ENCODE assay signal across 12 cellular contexts in genomic region chr1:183349201-183349711, GRCh38.
A peak's percentile ranks its signal among the peaks of the same experiment; 100 is the strongest.
DNase-seq lines count a peak whose midpoint lies in the region; ATAC-seq and TF ChIP-seq lines count a peak whose summit lies in the region.
"Had no signal": no experiment of that assay in that cellular context is flagged by ENCODE, and none has a peak within 500 bp of the region (broad histone marks: within the 10 kb centered on the region; RNA-seq: fewer than 3 reads in every experiment).

No MANE protein-coding gene starts in this region.

- H3K4me3 ChIP-seq in HEK293 (ENCODE audit: low read depth, low read length) (no peak overlapping the region), hepatocyte (no peak overlapping the region)

- H3K9me2 ChIP-seq in hepatocyte (replicated peaks; ENCODE audit: insufficient read depth), result no peaks in the 10 kb centered on the region

- intact Hi-C loops in sciatic nerve (cut with DNase I), result no loop called here
- intact Hi-C loops in posterior vena cava (cut with DNase I), result loop anchor here in 1 of 2 donors (5.0 kb wide), 1 partner anchor 1168 kb away; no protein-coding TSS in a partner anchor

- H3K27ac Mint-ChIP-seq in brain, result peak overlapping the region; percentile 90 to 97 (median 92)
- H3K27ac Mint-ChIP-seq: T-helper 1 cell treated with Interleukin-12 subunit alpha and Interleukin-12 subunit beta and Interleukin-4 antibody, amounts not matched to agents 30 μg/mL and 1 μg/mL, for 36 hours had no signal

- no peaks in the 10 kb centered on the region for H3K9me3 Mint-ChIP-seq in brain
- H3K9me3 Mint-ChIP-seq: T-helper 1 cell treated with Interleukin-12 subunit alpha and Interleukin-12 subunit beta and Interleukin-4 antibody, amounts not matched to agents 30 μg/mL and 1 μg/mL, for 36 hours had no signal

- H3K79me2 ChIP-seq in hepatocyte, result no peaks in the 10 kb centered on the region

- DNase-seq in hepatocyte (ENCODE audit: low spot score), result peak; percentile 37
- DNase-seq in sciatic nerve (ENCODE audit: low spot score), result peak; percentile 63
- no peak for DNase-seq in NCI-H1105 treated with DMSO at 0.1 percent for 48 hours (lab: John Stamatoyannopoulos, UW)
- DNase-seq in posterior vena cava (ENCODE audit: low spot score), result no peak
- no peak for DNase-seq in activated effector memory CD4-positive, alpha-beta T cell treated with anti-CD3 and anti-CD28 coated beads, Interleukin-2, amount 50 U/mL, for 16 hours
- DNase-seq: activated naive CD4-positive, alpha-beta T cell treated with Interleukin-2 at 50 U/mL for 16 hours; NCI-H2171 treated with DMSO at 0.1 percent for 48 hours had no signal

- H3K36me3 ChIP-seq in HEK293 (ENCODE audit: control insufficient read depth in 2 of 2, insufficient read depth in 1 of 2, low read length in 2 of 2) (no peaks in the 10 kb centered on the region), hepatocyte (replicated peaks; ENCODE audit: insufficient read depth, low read depth) (no peaks in the 10 kb centered on the region)

- POLR2A ChIA-PET in HEK293 (lab: Yijun Ruan, JAX), result interaction anchor here (0.6 kb wide), 1 partner anchor 322 kb away, joined by 5 read pairs; no protein-coding TSS in a partner anchor

- TF ChIP-seq CTCF in HEK293 (tag by site-specific recombination; IDR thresholded peaks at IDR 0.05), result no peak
- no peak for TF ChIP-seq CTCF in brain (conservative IDR thresholded peaks at IDR 0.05)
- TF ChIP-seq CTCF in hepatocyte (IDR thresholded peaks at IDR 0.05; ENCODE audit: poor library complexity), result no peak

- no peaks in the 10 kb centered on the region for H3K27me3 ChIP-seq in hepatocyte

- no peaks in the 10 kb centered on the region for H3K9me3 ChIP-seq in HEK293 (ENCODE audit: control insufficient read depth, insufficient read depth, low read depth, low read length)
- no peaks in the 10 kb centered on the region for H3K9me3 ChIP-seq in hepatocyte (ENCODE audit: low read depth)

- CTCF ChIA-PET in HEK293 (lab: Yijun Ruan, JAX), result no interaction called here

- no peaks in the 10 kb centered on the region for H4K20me1 ChIP-seq in hepatocyte (ENCODE audit: insufficient read depth, poor library complexity, severe bottlenecking)

- ATAC-seq in sciatic nerve (peak; percentile 95), HG02970 (IDR thresholded peaks at IDR 0.05; ENCODE audit: low FRiP score, unreplicated experiment) (no peak)

- H3K4me1 Mint-ChIP-seq in brain, result peaks cover 32% of the 10 kb centered on the region

- no peaks in the 10 kb centered on the region for H3K27me3 Mint-ChIP-seq in brain

- no peaks in the 10 kb centered on the region for H3K36me3 Mint-ChIP-seq in brain

- H2AFZ ChIP-seq in hepatocyte, result no peak overlapping the region

- H3K4me3 Mint-ChIP-seq in brain, result peak overlapping the region; percentile 55 to 70 (median 60)
- H3K4me3 Mint-ChIP-seq: T-helper 1 cell treated with Interleukin-12 subunit alpha and Interleukin-12 subunit beta and Interleukin-4 antibody, amounts not matched to agents 30 μg/mL and 1 μg/mL, for 36 hours had no signal

- no peaks in the 10 kb centered on the region for H3K4me1 ChIP-seq in HEK293 (ENCODE audit: control insufficient read depth, insufficient read depth, low read length)
- H3K4me1 ChIP-seq in hepatocyte (ENCODE audit: insufficient read depth), result peaks cover 9% of the 10 kb centered on the region

- no peak overlapping the region for H3K4me2 ChIP-seq in hepatocyte

- no peak overlapping the region for H3K27ac ChIP-seq in HEK293 (ENCODE audit: extremely low read depth, low read depth, low read length)
- H3K27ac ChIP-seq in hepatocyte, result peak overlapping the region; percentile 40
- H3K27ac ChIP-seq: HL-60 had no signal

- WGBS in hepatocyte (ENCODE audit: low lambda C conversion rate, missing lambda C conversion rate), result 21% methylated on average over 6 of the region's 6 CpGs

TF ChIP-seq in HEK293, 187 proteins besides CTCF, POLR2A, EP300 and RAD21 (continues in another document):
- TF ChIP-seq ZNF335 (tag by site-specific recombination; conservative IDR thresholded peaks at IDR 0.05) (peak; percentile 47; the same call in 1 of the 2 replicates), ZNF223 (tag by site-specific recombination; IDR thresholded peaks at IDR 0.05) (no peak), KLF10 (tag by site-specific recombination; IDR thresholded peaks at IDR 0.05) (no peak), ZNF10 (tag by site-specific recombination; IDR thresholded peaks at IDR 0.05) (no peak), ZNF423 (tag by site-specific recombination; IDR thresholded peaks at IDR 0.05) (no peak), ZNF785 (tag by site-specific recombination; IDR thresholded peaks at IDR 0.05) (no peak), FEZF1 (tag by site-specific recombination; IDR thresholded peaks at IDR 0.05) (peak; percentile 73), PRDM6 (tag by site-specific recombination; IDR thresholded peaks at IDR 0.05) (no peak), ZSCAN30 (tag by site-specific recombination; IDR thresholded peaks at IDR 0.05) (peak; percentile 16; the same call in 1 of the 2 replicates), GLIS2 (tag by site-specific recombination; IDR thresholded peaks at IDR 0.05) (no peak), ZNF560 (tag by site-specific recombination; IDR thresholded peaks at IDR 0.05; ENCODE audit: borderline replicate concordance) (no peak), ZNF660 (tag by site-specific recombination; IDR thresholded peaks at IDR 0.05) (0 out of 2 replicates have a peak, but pooled peaks have one; percentile 23), OSR2 (tag by site-specific recombination; IDR thresholded peaks at IDR 0.05) (no peak), ZNF174 (tag by site-specific recombination; IDR thresholded peaks at IDR 0.05) (no peak), ZBTB11 (tag by site-specific recombination; conservative IDR thresholded peaks at IDR 0.05; ENCODE audit: low read depth) (no peak), ZNF433 (tag by site-specific recombination; IDR thresholded peaks at IDR 0.05; ENCODE audit: low read depth) (no peak)
- TF ChIP-seq, protein P1, sequence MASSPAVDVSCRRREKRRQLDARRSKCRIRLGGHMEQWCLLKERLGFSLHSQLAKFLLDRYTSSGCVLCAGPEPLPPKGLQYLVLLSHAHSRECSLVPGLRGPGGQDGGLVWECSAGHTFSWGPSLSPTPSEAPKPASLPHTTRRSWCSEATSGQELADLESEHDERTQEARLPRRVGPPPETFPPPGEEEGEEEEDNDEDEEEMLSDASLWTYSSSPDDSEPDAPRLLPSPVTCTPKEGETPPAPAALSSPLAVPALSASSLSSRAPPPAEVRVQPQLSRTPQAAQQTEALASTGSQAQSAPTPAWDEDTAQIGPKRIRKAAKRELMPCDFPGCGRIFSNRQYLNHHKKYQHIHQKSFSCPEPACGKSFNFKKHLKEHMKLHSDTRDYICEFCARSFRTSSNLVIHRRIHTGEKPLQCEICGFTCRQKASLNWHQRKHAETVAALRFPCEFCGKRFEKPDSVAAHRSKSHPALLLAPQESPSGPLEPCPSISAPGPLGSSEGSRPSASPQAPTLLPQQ (tag by site-specific recombination; IDR thresholded peaks at IDR 0.05), result no peak
- TF ChIP-seq, protein P2, sequence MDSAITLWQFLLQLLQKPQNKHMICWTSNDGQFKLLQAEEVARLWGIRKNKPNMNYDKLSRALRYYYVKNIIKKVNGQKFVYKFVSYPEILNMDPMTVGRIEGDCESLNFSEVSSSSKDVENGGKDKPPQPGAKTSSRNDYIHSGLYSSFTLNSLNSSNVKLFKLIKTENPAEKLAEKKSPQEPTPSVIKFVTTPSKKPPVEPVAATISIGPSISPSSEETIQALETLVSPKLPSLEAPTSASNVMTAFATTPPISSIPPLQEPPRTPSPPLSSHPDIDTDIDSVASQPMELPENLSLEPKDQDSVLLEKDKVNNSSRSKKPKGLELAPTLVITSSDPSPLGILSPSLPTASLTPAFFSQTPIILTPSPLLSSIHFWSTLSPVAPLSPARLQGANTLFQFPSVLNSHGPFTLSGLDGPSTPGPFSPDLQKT (IDR thresholded peaks at IDR 0.05; ENCODE audit: borderline replicate concordance, low read depth, low read length), result no peak

Comparison
In these comparisons a context has a peak if more than half of its experiments do, and no peak if none do; other contexts are left out.
1. DNase-seq: peak in hepatocyte (single experiment) and sciatic nerve (single experiment); none in NCI-H1105 treated with DMSO at 0.1 percent for 48 hours (single experiment), posterior vena cava (single experiment) and activated effector memory CD4-positive, alpha-beta T cell treated with anti-CD3 and anti-CD28 coated beads, Interleukin-2, amount 50 U/mL, for 16 hours (single experiment).